Comparison of ENCODE assay signal across 8 cellular contexts in the genomic region with DNA sequence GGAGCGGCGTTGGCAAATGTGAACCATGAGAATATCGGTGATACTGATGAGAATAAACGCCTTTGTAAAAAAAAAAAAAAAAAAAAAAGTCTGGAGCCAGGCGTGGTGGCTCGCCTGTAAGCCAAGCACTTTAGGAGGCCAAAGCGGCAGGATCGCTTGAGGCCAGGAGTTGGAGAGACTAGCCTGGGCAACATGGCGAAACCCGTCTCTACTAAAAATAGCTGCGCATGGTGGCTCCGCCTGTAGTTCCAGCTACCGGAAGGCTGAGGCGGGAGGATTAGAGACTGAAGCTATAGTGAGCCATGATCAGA. TPM values are rescaled to one million over a fixed set of nuclear protein-coding genes. Genes with fewer than 3 reads are reported as not detected.
DNase-seq lines count a peak whose midpoint lies in the region; ATAC-seq and TF ChIP-seq lines count a peak whose summit lies in the region.
"Had no signal": no experiment of that assay in that cellular context is flagged by ENCODE, and none has a peak within 500 bp of the region (broad histone marks: within the 10 kb centered on the region; RNA-seq: fewer than 3 reads in every experiment).

No MANE protein-coding gene starts in this region.

- ATAC-seq in GM21619 (IDR thresholded peaks at IDR 0.05; ENCODE audit: unreplicated experiment): peak; percentile 22

- TF ChIP-seq POLR2A in sigmoid colon (IDR thresholded peaks at IDR 0.05): no peak

- H3K4me3 ChIP-seq in SK-N-MC (peak overlapping the region; percentile 96), foreskin fibroblast (ENCODE audit: low read depth in 1 of 2, low read length in 2 of 2) (peak overlapping the region; percentile 65 to 72), sigmoid colon (peak overlapping the region; percentile 64 to 94 (median 78))

- peak overlapping the region; percentile 94 for H3K9ac ChIP-seq in SK-N-MC (ENCODE audit: insufficient read length)

- 0 to 1% methylated on average over 14 of the region's 14 CpGs for WGBS in sigmoid colon, 2 donors

- intact Hi-C loops in sigmoid colon (cut with DNase I): loop anchor here (1.0 to 5.0 kb wide), 3 partner anchors 26 to 177 kb away; a partner anchor contains a TSS

- TF ChIP-seq EP300 in sigmoid colon (IDR thresholded peaks at IDR 0.05): no peak

- H3K4me1 ChIP-seq in sigmoid colon: peaks cover 0 to 41% (median 36%) of the 10 kb centered on the region in 4 donors

- no peak for DNase-seq in SK-N-MC (ENCODE audit: low read depth, low spot score)
- DNase-seq in foreskin fibroblast: no peak
- no peak for DNase-seq in sigmoid colon
- DNase-seq in OCI-M1 (lab: John Stamatoyannopoulos, UW): no peak
- no peak for DNase-seq in inferior parietal cortex (ENCODE audit: extremely low spot score)
- DNase-seq in LoVo (ENCODE audit: low spot score): no peak

- H3K36me3 ChIP-seq in SK-N-MC (ENCODE audit: insufficient read depth, low read length): peaks cover 26% of the 10 kb centered on the region
- peaks cover 0 to 18% (median under 1%) of the 10 kb centered on the region in 4 donors for H3K36me3 ChIP-seq in sigmoid colon

- H3K9me3 ChIP-seq in SK-N-MC (ENCODE audit: low read depth, low read length) (no peaks in the 10 kb centered on the region), sigmoid colon (no peaks in the 10 kb centered on the region)

- no peaks in the 10 kb centered on the region for H3K27me3 ChIP-seq in sigmoid colon

- peak overlapping the region; percentile 99 for H3K27ac ChIP-seq in SK-N-MC
- peak overlapping the region; percentile 95 to 99 (median 96) for H3K27ac ChIP-seq in sigmoid colon

- TF ChIP-seq CTCF in foreskin fibroblast (IDR thresholded peaks at IDR 0.05; ENCODE audit: low read depth, low read length): no peak
- no peak for TF ChIP-seq CTCF in sigmoid colon (IDR thresholded peaks at IDR 0.05)

RNA-seq across cellular contexts. Expression of a gene that starts 0.4 kb away (rescaled TPM):
- total RNA-seq in sigmoid colon: 10 to 100 TPM; 34.3 to 40.7 (median 38.6) TPM
- polyA plus RNA-seq in sigmoid colon: 10 to 100 TPM; 15.7 to 18.6 (median 17.7) TPM

RNA-seq across cellular contexts. Expression of a gene that starts 25.0 kb away (rescaled TPM):
- 10 to 100 TPM; 54.6 to 79.6 (median 64.3) TPM for total RNA-seq in sigmoid colon
- 100 to 1,000 TPM in 2 of 3 donors, 10 to 100 TPM in 1; 80.6 to 307 (median 183) TPM for polyA plus RNA-seq in sigmoid colon

RNA-seq across cellular contexts. Expression of a gene that starts 25.4 kb away (rescaled TPM):
- 100 to 1,000 TPM in 3 of 4 donors, 10 to 100 TPM in 1; 93.3 to 164 (median 135) TPM for total RNA-seq in sigmoid colon
- 100 to 1,000 TPM; 105 to 243 (median 198) TPM for polyA plus RNA-seq in sigmoid colon

RNA-seq across cellular contexts. Expression of a gene that starts 49.9 kb away (rescaled TPM):
- total RNA-seq in sigmoid colon: not detected
- polyA plus RNA-seq in sigmoid colon: 1,000 to 10,000 TPM in 1 of 3 donors, 100 to 1,000 TPM in 1, 10 to 100 TPM in 1; 26.4 to 1,105 (median 121) TPM
- total RNA-seq: subcutaneous adipose tissue had no signal
